Comparison of ENCODE assay signal across 12 cellular contexts in genomic region chr1:230287674-230288315, GRCh38.
"Had no signal": no experiment of that assay in that cellular context is flagged by ENCODE, and none has a peak within 500 bp of the region (broad histone marks: within the 10 kb centered on the region; RNA-seq: fewer than 3 reads in every experiment).

No MANE protein-coding gene starts in this region.

- DNase-seq: activated naive CD8-positive, alpha-beta T cell treated with anti-CD3 and anti-CD28 coated beads for 36 hours; activated T-cell treated with anti-CD3 and anti-CD28 coated beads, Interleukin-2, amount 50 U/mL, for 4 hours; immature natural killer cell; mammary epithelial cell; stimulated activated CD4-positive, alpha-beta T cell treated with anti-CD3 and anti-CD28 coated beads, Interleukin-15, amount 100 ng/mL, for 24 hours; T-helper 17 cell; tibial artery had no signal

- H3K4me3 ChIP-seq: esophagus muscularis mucosa, tibial artery had no signal

- ATAC-seq: activated T-cell treated with anti-CD3 and anti-CD28 coated beads, Interleukin-2, amount 50 U/mL, for 4 hours; left colon; naive thymus-derived CD8-positive, alpha-beta T cell; T-helper 17 cell had no signal

- H3K27ac ChIP-seq: esophagus muscularis mucosa, tibial artery had no signal

- H3K9me3 ChIP-seq: esophagus muscularis mucosa, tibial artery had no signal

- FAIRE-seq: bronchial epithelial cell, colon had no signal

- H3K4me1 ChIP-seq: esophagus muscularis mucosa, tibial artery had no signal
